Comparison of ENCODE assay signal across 18 cellular contexts in genomic region chr11:1915795-1916131, GRCh38. TPM values are rescaled to one million over a fixed set of nuclear protein-coding genes. Genes with fewer than 3 reads are reported as not detected.
DNase-seq lines count a peak whose midpoint lies in the region; ATAC-seq lines count a peak whose summit lies in the region.
"Had no signal": no experiment of that assay in that cellular context is flagged by ENCODE, and none has a peak within 500 bp of the region (broad histone marks: within the 10 kb centered on the region; RNA-seq: fewer than 3 reads in every experiment).

No MANE protein-coding gene starts in this region.

- no peaks in the 10 kb centered on the region for H3K27me3 ChIP-seq in naive thymus-derived CD4-positive, alpha-beta T cell (ENCODE audit: control insufficient read depth in 2 of 2, insufficient read depth in 2 of 2, low read length in 2 of 2)

- POLR2A ChIA-PET in T-cell (lab: Charles Lee) = no interaction called here
- POLR2A ChIA-PET in naive thymus-derived CD4-positive, alpha-beta T cell (lab: Charles Lee) = interaction anchor here (1.9 to 2.8 kb wide), 3 partner anchors 25 to 65 kb away, joined by 9 to 41 read pairs (median 9); partner anchors contain the start of genes LSP1 and PRR33

- no peaks in the 10 kb centered on the region for H3K9me3 Mint-ChIP-seq in activated naive CD4-positive, alpha-beta T cell treated with anti-CD3 and anti-CD28 coated beads, Interleukin-2, amount 50 U/mL, for 24 hours
- H3K9me3 Mint-ChIP-seq in T-cell = no peaks in the 10 kb centered on the region
- H3K9me3 Mint-ChIP-seq in naive thymus-derived CD4-positive, alpha-beta T cell = peaks cover 0 to 3% (median 0%) of the 10 kb centered on the region in 11 donors
- H3K9me3 Mint-ChIP-seq: CD4-positive, CD25-positive, alpha-beta regulatory T cell had no signal

- no peak for DNase-seq in activated naive CD4-positive, alpha-beta T cell treated with anti-CD3 and anti-CD28 coated beads, Interleukin-2, amount 50 U/mL, for 16 hours
- DNase-seq in T-cell (no peak), DMS 273 (lab: John Stamatoyannopoulos, UW; ENCODE audit: unreplicated experiment) (no peak), NCI-H1930 (lab: John Stamatoyannopoulos, UW) (no peak)
- no peak for DNase-seq in naive thymus-derived CD4-positive, alpha-beta T cell
- DNase-seq: CD4-positive, CD25-positive, alpha-beta regulatory T cell; DND-41; GDM1; GM23248; NCI-H1092 treated with DMSO at 0.1 percent for 48 hours; NCI-H1694 treated with DMSO at 0.1 percent for 48 hours; NCI-H446; PC-3 had no signal

- H3K27ac Mint-ChIP-seq in activated naive CD4-positive, alpha-beta T cell treated with anti-CD3 and anti-CD28 coated beads, Interleukin-2, amount 50 U/mL, for 24 hours = peak overlapping the region; percentile 57
- peak overlapping the region; percentile 9 to 64 for H3K27ac Mint-ChIP-seq in T-cell
- H3K27ac Mint-ChIP-seq in naive thymus-derived CD4-positive, alpha-beta T cell = peak overlapping the region in 5 of 9 donors; percentile 3 to 80 (median 14)

- no peaks in the 10 kb centered on the region for H3K36me3 ChIP-seq in naive thymus-derived CD4-positive, alpha-beta T cell (ENCODE audit: control insufficient read depth in 2 of 3, insufficient read depth in 3 of 3, low read length in 3 of 3)

- no peaks in the 10 kb centered on the region for H3K4me1 ChIP-seq in naive thymus-derived CD4-positive, alpha-beta T cell (ENCODE audit: control insufficient read depth in 2 of 2, insufficient read depth in 2 of 2, low read length in 2 of 2)

- peaks cover 2% of the 10 kb centered on the region for H3K27me3 Mint-ChIP-seq in activated naive CD4-positive, alpha-beta T cell treated with anti-CD3 and anti-CD28 coated beads, Interleukin-2, amount 50 U/mL, for 24 hours
- peaks cover 14 to 18% of the 10 kb centered on the region in 2 donors for H3K27me3 Mint-ChIP-seq in T-cell
- H3K27me3 Mint-ChIP-seq in naive thymus-derived CD4-positive, alpha-beta T cell = peaks cover 0 to 15% (median 14%) of the 10 kb centered on the region in 5 donors

- H3K4me3 Mint-ChIP-seq in activated naive CD4-positive, alpha-beta T cell treated with anti-CD3 and anti-CD28 coated beads, Interleukin-2, amount 50 U/mL, for 24 hours = no peak overlapping the region
- H3K4me3 Mint-ChIP-seq in T-cell = no peak overlapping the region
- H3K4me3 Mint-ChIP-seq in naive thymus-derived CD4-positive, alpha-beta T cell = peak overlapping the region in 1 of 10 donors; percentile 0

- no peaks in the 10 kb centered on the region for H3K36me3 Mint-ChIP-seq in activated naive CD4-positive, alpha-beta T cell treated with anti-CD3 and anti-CD28 coated beads, Interleukin-2, amount 50 U/mL, for 24 hours
- no peaks in the 10 kb centered on the region for H3K36me3 Mint-ChIP-seq in T-cell
- peaks cover 0 to 7% (median 0%) of the 10 kb centered on the region in 5 donors for H3K36me3 Mint-ChIP-seq in naive thymus-derived CD4-positive, alpha-beta T cell
- H3K36me3 Mint-ChIP-seq: CD4-positive, CD25-positive, alpha-beta regulatory T cell had no signal

- CTCF ChIA-PET in T-cell (lab: Charles Lee) = no interaction called here
- CTCF ChIA-PET in naive thymus-derived CD4-positive, alpha-beta T cell (lab: Charles Lee) = no interaction called here

- H3K4me3 ChIP-seq in naive thymus-derived CD4-positive, alpha-beta T cell (ENCODE audit: low read length) = no peak overlapping the region
- H3K4me3 ChIP-seq: GM23248 had no signal

- H3K9me3 ChIP-seq in naive thymus-derived CD4-positive, alpha-beta T cell (ENCODE audit: control insufficient read depth in 2 of 3, low read length in 3 of 3) = no peaks in the 10 kb centered on the region

- peaks cover 5% of the 10 kb centered on the region for H3K4me1 Mint-ChIP-seq in activated naive CD4-positive, alpha-beta T cell treated with anti-CD3 and anti-CD28 coated beads, Interleukin-2, amount 50 U/mL, for 24 hours
- H3K4me1 Mint-ChIP-seq in T-cell = peaks cover 16 to 24% (median 18%) of the 10 kb centered on the region in 3 donors
- peaks cover 5 to 32% (median 13%) of the 10 kb centered on the region in 7 donors for H3K4me1 Mint-ChIP-seq in naive thymus-derived CD4-positive, alpha-beta T cell

- H3K27ac ChIP-seq in naive thymus-derived CD4-positive, alpha-beta T cell (ENCODE audit: low read depth, low read length) = no peak overlapping the region
- H3K27ac ChIP-seq: GM23248, KMS-11 had no signal

- intact Hi-C loops in naive thymus-derived CD4-positive, alpha-beta T cell (cut with micrococcal nuclease) = loop anchor here (5.0 kb wide), 2 partner anchors 33 to 63 kb away; partner anchors contain the start of gene LSP1 (in 2 of the 2)

- ATAC-seq in T-cell (replicated peaks in 1 of 4) (no peak), GM21528 (IDR thresholded peaks at IDR 0.05; ENCODE audit: low FRiP score, unreplicated experiment) (no peak)
- no peak for ATAC-seq in naive thymus-derived CD4-positive, alpha-beta T cell
- ATAC-seq: PC-3 had no signal

RNA-seq across cellular contexts. Expression of gene TNNT3, which starts 3.7 kb away (rescaled TPM):
- total RNA-seq in T-cell = 10 to 100 TPM; 15.9 to 22.1 (median 18.2) TPM
- total RNA-seq in naive thymus-derived CD4-positive, alpha-beta T cell = 10 to 100 TPM in 4 of 5 experiments, 1 to 10 TPM in 1; 9.8 to 37.1 (median 19.7) TPM
- polyA plus RNA-seq in naive thymus-derived CD4-positive, alpha-beta T cell = under 1 TPM in 1 of 2 donors, not detected in 1; 0.31 TPM
- total RNA-seq: A673, GM23248, MCF 10A, PC-3 had no signal
- polyA plus RNA-seq: GM23248 had no signal

RNA-seq across cellular contexts. Expression of gene PRR33, which starts 24.1 kb away (rescaled TPM):
- total RNA-seq in T-cell = under 1 TPM in 2 of 5 donors, not detected in 3; 0.10 to 0.12 TPM
- under 1 TPM in 2 of 5 experiments, not detected in 3; 0.07 to 0.10 TPM for total RNA-seq in naive thymus-derived CD4-positive, alpha-beta T cell
- polyA plus RNA-seq in naive thymus-derived CD4-positive, alpha-beta T cell = under 1 TPM in 1 of 2 donors, not detected in 1; 0.17 TPM
- total RNA-seq: A673; CD4-positive, CD25-positive, alpha-beta regulatory T cell; GM23248; MCF 10A; PC-3 had no signal
- polyA plus RNA-seq: GM23248 had no signal

RNA-seq across cellular contexts. Expression of gene MRPL23, which starts 31.4 kb away (rescaled TPM):
- total RNA-seq in T-cell = 10 to 100 TPM; 34.5 to 58.8 (median 37.8) TPM
- 10 to 100 TPM; 43.8 to 54.8 (median 50.4) TPM for total RNA-seq in naive thymus-derived CD4-positive, alpha-beta T cell
- 10 to 100 TPM; 11.3 to 17.0 TPM for polyA plus RNA-seq in naive thymus-derived CD4-positive, alpha-beta T cell
